ENCODE assay signal across 22 cellular contexts in the genomic region with DNA sequence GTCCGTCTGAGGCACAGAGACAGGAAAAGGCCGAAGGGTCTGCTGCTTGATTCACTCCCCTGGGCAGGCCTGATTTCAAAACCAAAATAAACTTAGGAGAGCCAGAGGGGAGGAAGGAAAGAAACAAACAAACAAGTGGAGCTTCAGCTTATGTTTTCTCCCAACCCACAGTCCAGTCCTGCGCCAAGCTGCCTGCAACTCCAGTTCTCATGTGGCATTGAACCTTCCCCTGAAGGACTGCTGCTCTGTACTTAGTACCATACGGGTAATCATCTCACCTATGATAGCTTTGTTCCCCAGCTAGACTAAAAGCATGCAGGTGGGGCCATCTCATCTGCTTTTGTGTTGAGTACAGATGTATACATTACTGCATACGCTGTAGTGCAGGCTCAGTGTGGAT.
A peak's percentile ranks its signal among the peaks of the same experiment; 100 is the strongest.
DNase-seq lines count a peak whose midpoint lies in the region; ATAC-seq lines count a peak whose summit lies in the region.
"Had no signal": no experiment of that assay in that cellular context is flagged by ENCODE, and none has a peak within 500 bp of the region (broad histone marks: within the 10 kb centered on the region; RNA-seq: fewer than 3 reads in every experiment).

No MANE protein-coding gene starts in this region.

- ATAC-seq in left lobe of liver (peak; percentile 79), GM19035 (IDR thresholded peaks at IDR 0.05; ENCODE audit: unreplicated experiment) (no peak)
- ATAC-seq: HCT116 had no signal

- H3K9ac ChIP-seq in rectal smooth muscle tissue (ENCODE audit: low read length), result no peak overlapping the region
- no peak overlapping the region for H3K9ac ChIP-seq in stomach smooth muscle (ENCODE audit: low read length in 2 of 2)
- no peak overlapping the region for H3K9ac ChIP-seq in Karpas-422 (ENCODE audit: low read length)

- DNase-seq in SJSA1 (ENCODE audit: low read depth in 1 of 2, low spot score in 2 of 2) (peak; percentile 44 to 48), left lobe of liver (ENCODE audit: low spot score) (peak; percentile 52), Karpas-422 (no peak), activated gamma-delta T cell (lab: John Stamatoyannopoulos, UW) (no peak), pons (ENCODE audit: low spot score) (no peak)
- DNase-seq: Calu3; CD8-positive, alpha-beta memory T cell; MM.1S; NCI-H1048; NCI-H1417 treated with DMSO at 0.1 percent for 48 hours; NCI-H187; NCI-H2107; NCI-H2227 treated with DMSO at 0.1 percent for 48 hours; NCI-H524; NCI-H774; NK-92 treated with Interleukin-12 subunit alpha and Interleukin-12 subunit beta, amount 100 ng/mL, for 24 hours; SJCRH30 had no signal

- no peaks in the 10 kb centered on the region for H4K20me1 ChIP-seq in Karpas-422 (ENCODE audit: insufficient read depth, low read depth, low read length)

- H3K9me2 ChIP-seq in Karpas-422 (replicated peaks; ENCODE audit: insufficient read depth, low read length), result no peaks in the 10 kb centered on the region

- H3K4me3 ChIP-seq in SJSA1 (no peak overlapping the region), rectal smooth muscle tissue (ENCODE audit: low read length) (no peak overlapping the region), stomach smooth muscle (ENCODE audit: low read length in 2 of 2) (no peak overlapping the region), Karpas-422 (ENCODE audit: low read length) (no peak overlapping the region)
- H3K4me3 ChIP-seq: SJCRH30 had no signal

- H3K36me3 ChIP-seq in SJSA1 (no peaks in the 10 kb centered on the region), rectal smooth muscle tissue (ENCODE audit: control insufficient read depth, insufficient read depth, low read length) (no peaks in the 10 kb centered on the region), stomach smooth muscle (ENCODE audit: control insufficient read depth in 2 of 2, insufficient read depth in 2 of 2, low read length in 2 of 2) (no peaks in the 10 kb centered on the region), Karpas-422 (ENCODE audit: insufficient read depth, low read length) (no peaks in the 10 kb centered on the region)
- H3K36me3 ChIP-seq: SJCRH30 had no signal

- H3K27ac ChIP-seq in SJSA1 (peak overlapping the region; percentile 15; the same call in 1 of the 2 replicates), rectal smooth muscle tissue (ENCODE audit: low read depth, low read length) (peak overlapping the region; percentile 15), stomach smooth muscle (ENCODE audit: low read length) (peak overlapping the region; percentile 11), Karpas-422 (ENCODE audit: low read length) (no peak overlapping the region)
- H3K27ac ChIP-seq: C4-2B, SJCRH30 had no signal

- H3K27me3 ChIP-seq in SJSA1 (replicated peaks), result no peaks in the 10 kb centered on the region
- no peaks in the 10 kb centered on the region for H3K27me3 ChIP-seq in rectal smooth muscle tissue (ENCODE audit: control insufficient read depth, insufficient read depth, low read length)
- H3K27me3 ChIP-seq in stomach smooth muscle (ENCODE audit: control insufficient read depth in 1 of 2, insufficient read depth in 2 of 2, low read length in 2 of 2), result no peaks in the 10 kb centered on the region
- H3K27me3 ChIP-seq in Karpas-422 (ENCODE audit: low read length), result no peaks in the 10 kb centered on the region
- H3K27me3 ChIP-seq: SJCRH30 had no signal

- H2AFZ ChIP-seq in Karpas-422 (ENCODE audit: low read length), result no peak overlapping the region

- H3K4me2 ChIP-seq in Karpas-422 (ENCODE audit: low read depth, low read length, poor library complexity, severe bottlenecking), result no peak overlapping the region

- peaks cover 49% of the 10 kb centered on the region for H3K4me1 ChIP-seq in SJSA1 (replicated peaks)
- H3K4me1 ChIP-seq in rectal smooth muscle tissue (ENCODE audit: control insufficient read depth, insufficient read depth, low read length), result peaks cover 17% of the 10 kb centered on the region
- H3K4me1 ChIP-seq in stomach smooth muscle (ENCODE audit: control insufficient read depth, insufficient read depth, low read length), result peaks cover 18% of the 10 kb centered on the region
- H3K4me1 ChIP-seq in Karpas-422 (ENCODE audit: low read length), result no peaks in the 10 kb centered on the region

- H3K9me3 ChIP-seq in SJSA1 (replicated peaks), result no peaks in the 10 kb centered on the region
- no peaks in the 10 kb centered on the region for H3K9me3 ChIP-seq in stomach smooth muscle (ENCODE audit: control insufficient read depth in 2 of 2, low read length in 2 of 2)
- no peaks in the 10 kb centered on the region for H3K9me3 ChIP-seq in Karpas-422 (ENCODE audit: low read length)
- H3K9me3 ChIP-seq: SJCRH30 had no signal

- no peaks in the 10 kb centered on the region for H3K79me2 ChIP-seq in Karpas-422 (ENCODE audit: low read length)

Comparison
In these comparisons a context has a peak if more than half of its experiments do, and no peak if none do; other contexts are left out.
1. DNase-seq: peak in SJSA1 (2 of 2) and left lobe of liver (single experiment); none in Karpas-422 (single experiment), activated gamma-delta T cell (single experiment) and pons (single experiment).